In genomic region chr6:72760130-72760793, GRCh38 we compare ENCODE assay signal across 18 cellular contexts.
DNase-seq lines count a peak whose midpoint lies in the region; ATAC-seq, FAIRE-seq and TF ChIP-seq lines count a peak whose summit lies in the region.
"Had no signal": no experiment of that assay in that cellular context is flagged by ENCODE, and none has a peak within 500 bp of the region (broad histone marks: within the 10 kb centered on the region; RNA-seq: fewer than 3 reads in every experiment).

No MANE protein-coding gene starts in this region.

- no peak overlapping the region for H3K4me2 ChIP-seq in GM23248 (ENCODE audit: unreplicated experiment)

- no peak overlapping the region for H2AFZ ChIP-seq in GM23248

- H3K79me2 ChIP-seq in GM23248 (ENCODE audit: insufficient read depth), result peaks cover 31% of the 10 kb centered on the region; the same call in 1 of the 2 replicates

- WGBS in GM23248 (ENCODE audit: low coverage in 1 of 2, low lambda C conversion rate in 2 of 2, missing lambda C conversion rate in 2 of 2), 2 experiments, result 52 to 54% methylated on average over 4 of the region's 4 CpGs
- 8 to 17% methylated on average over 4 of the region's 4 CpGs for WGBS in pancreas, 2 donors

- in situ Hi-C loops in GM23248 (cut with MboI), result no loop called here
- in situ Hi-C loops in G401 (cut with HindIII; ENCODE audit: low sequenced_read_pairs), result no loop called here

- no peaks in the 10 kb centered on the region for H3F3A ChIP-seq in GM23248 (ENCODE audit: insufficient read depth)

- H4K20me1 ChIP-seq in GM23248 (ENCODE audit: insufficient read depth), result no peaks in the 10 kb centered on the region

- peak; percentile 91 to 97 (median 94) for ATAC-seq in pancreas
- ATAC-seq in HG02610 (IDR thresholded peaks at IDR 0.05; ENCODE audit: unreplicated experiment), result no peak
- ATAC-seq in GM19324 (IDR thresholded peaks at IDR 0.05; ENCODE audit: low FRiP score, unreplicated experiment), result no peak
- ATAC-seq: gastroesophageal sphincter; stimulated activated naive CD8-positive, alpha-beta T cell treated with anti-CD3 and anti-CD28 coated beads, Interleukin-15, Interleukin-2, amounts not matched to agents 100 U/mL and 50 U/mL, for 24 hours had no signal

- H3K27me3 ChIP-seq in GM23248 (replicated peaks; ENCODE audit: insufficient read depth) (no peaks in the 10 kb centered on the region), pancreas (no peaks in the 10 kb centered on the region)
- H3K27me3 ChIP-seq: BLaER1 treated with 17β-estradiol and CSF1 and Interleukin-3, amounts not matched to agents 10 nM and 100 nM; gastroesophageal sphincter; SJCRH30; spleen had no signal

- H3K27ac ChIP-seq in GM23248 (no peak overlapping the region), pancreas (peak overlapping the region in 3 of 4 donors; percentile 57 to 68 (median 65))
- H3K27ac ChIP-seq: BLaER1 treated with 17β-estradiol and CSF1 and Interleukin-3, amounts not matched to agents 10 nM and 100 nM; gastroesophageal sphincter; SJCRH30; spleen had no signal

- no peak overlapping the region for H3K9ac ChIP-seq in GM23248
- H3K9ac ChIP-seq: BLaER1 treated with 17β-estradiol and CSF1 and Interleukin-3, amounts not matched to agents 10 nM and 100 nM had no signal

- H3K4me1 ChIP-seq in GM23248 (ENCODE audit: insufficient read depth), result peaks cover 18% of the 10 kb centered on the region
- H3K4me1 ChIP-seq in pancreas, result peaks cover 0 to 5% (median 4%) of the 10 kb centered on the region in 3 donors
- H3K4me1 ChIP-seq: SJCRH30, spleen had no signal

- no peak overlapping the region for H3K4me3 ChIP-seq in GM23248
- peak overlapping the region in 2 of 4 donors; percentile 13 to 23 for H3K4me3 ChIP-seq in pancreas
- H3K4me3 ChIP-seq: BLaER1 treated with 17β-estradiol and CSF1 and Interleukin-3, amounts not matched to agents 10 nM and 100 nM; gastroesophageal sphincter; SJCRH30; spleen had no signal

- TF ChIP-seq CTCF in pancreas (IDR thresholded peaks at IDR 0.05), result no peak

- FAIRE-seq in pancreas (lab: Jason Lieb, UNC), result no peak
- FAIRE-seq: H1 had no signal

- no peaks in the 10 kb centered on the region for H3K9me3 ChIP-seq in GM23248 (ENCODE audit: low read depth)
- no peaks in the 10 kb centered on the region for H3K9me3 ChIP-seq in pancreas
- H3K9me3 ChIP-seq: gastroesophageal sphincter, SJCRH30, spleen had no signal

- intact Hi-C loops in pancreas (cut with DNase I), result no loop called here

- DNase-seq in GM23248, result peak; percentile 31
- peak; percentile 13 for DNase-seq in NCI-H446 treated with DMSO at 0.1 percent for 48 hours (lab: John Stamatoyannopoulos, UW)
- DNase-seq in dedifferentiated amniotic fluid mesenchymal stem cell (ENCODE audit: extremely low spot score), result peak; percentile 61
- DNase-seq in pancreas, result peak in 3 of 6 donors; percentile 8 to 50 (median 38)
- no peak for DNase-seq in activated CD8-positive, alpha-beta memory T cell treated with anti-CD3 and anti-CD28 coated beads, Interleukin-2, amount 50 U/mL, for 48 hours
- no peak for DNase-seq in G401 (ENCODE audit: low spot score)
- DNase-seq: activated CD4-positive, alpha-beta memory T cell treated with anti-CD3 and anti-CD28 coated beads for 36 hours; effector CD4-positive, alpha-beta T cell; NCI-H1092; NCI-H226; SJCRH30; spleen; stimulated activated naive CD8-positive, alpha-beta T cell treated with anti-CD3 and anti-CD28 coated beads, Interleukin-15, Interleukin-2, amounts not matched to agents 100 U/mL and 50 U/mL, for 24 hours had no signal

- no peaks in the 10 kb centered on the region for H3K9me2 ChIP-seq in GM23248 (ENCODE audit: insufficient read depth)

- H3K36me3 ChIP-seq in GM23248 (ENCODE audit: low read depth), result no peaks in the 10 kb centered on the region
- H3K36me3 ChIP-seq in pancreas, result no peaks in the 10 kb centered on the region
- H3K36me3 ChIP-seq: gastroesophageal sphincter, SJCRH30, spleen had no signal

Comparison
In these comparisons a context has a peak if more than half of its experiments do, and no peak if none do; other contexts are left out.
1. DNase-seq: peak in GM23248 (single experiment), NCI-H446 treated with DMSO at 0.1 percent for 48 hours (single experiment) and dedifferentiated amniotic fluid mesenchymal stem cell (single experiment); none in activated CD8-positive, alpha-beta memory T cell treated with anti-CD3 and anti-CD28 coated beads, Interleukin-2, amount 50 U/mL, for 48 hours (single experiment) and G401 (single experiment).
2. ATAC-seq: peak in pancreas (4 of 4); none in HG02610 (single experiment) and GM19324 (single experiment).